In the genomic region with DNA sequence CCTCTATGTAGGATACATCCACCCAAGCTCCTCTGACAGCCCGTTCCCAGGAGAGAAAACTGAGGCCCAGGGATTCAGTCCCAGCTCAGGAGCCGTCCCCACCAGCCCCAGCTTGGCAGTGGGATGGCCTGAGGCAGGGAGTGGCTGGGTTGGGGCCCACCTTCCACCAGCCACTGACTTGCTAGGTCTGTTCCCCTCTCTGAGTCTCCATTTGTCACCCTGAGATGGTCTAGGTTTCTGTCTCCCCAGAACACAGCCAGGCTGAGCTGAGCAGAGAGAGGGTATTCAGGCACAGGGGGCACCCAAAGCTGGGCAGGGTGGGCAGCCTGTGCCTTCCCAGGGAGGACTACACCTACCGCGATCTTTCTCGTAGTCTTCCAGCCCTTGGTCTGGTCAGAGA, we compare ENCODE assay signal across 12 cellular contexts.
"Had no signal": no experiment of that assay in that cellular context is flagged by ENCODE, and none has a peak within 500 bp of the region (broad histone marks: within the 10 kb centered on the region; RNA-seq: fewer than 3 reads in every experiment).

No MANE protein-coding gene starts in this region.

- H3K4me1 ChIP-seq: right atrium auricular region had no signal

- H3K9me3 ChIP-seq: mucosa of descending colon, right atrium auricular region had no signal

- H3K27ac ChIP-seq: right atrium auricular region had no signal

- ATAC-seq: activated CD8-positive, alpha-beta T cell treated with anti-CD3 and anti-CD28 coated beads, Interleukin-2, amount 10 ng/mL, durations not matched to agents 7 days and 5 days; esophagus mucosa; mucosa of descending colon; naive thymus-derived CD4-positive, alpha-beta T cell; stimulated activated naive CD8-positive, alpha-beta T cell treated with anti-CD3 and anti-CD28 coated beads, Interleukin-15, Interleukin-2, amounts not matched to agents 100 U/mL and 50 U/mL, for 24 hours had no signal

- DNase-seq: activated CD4-positive, alpha-beta T cell treated with anti-CD3 and anti-CD28 coated beads, Interleukin-2, amount 10 ng/mL, durations not matched to agents 24 days and 14 days; activated CD4-positive, CD25-positive, alpha-beta regulatory T cell; activated CD8-positive, alpha-beta T cell treated with anti-CD3 and anti-CD28 coated beads, Interleukin-2, amount 10 ng/mL, durations not matched to agents 7 days and 5 days; activated naive CD4-positive, alpha-beta T cell treated with anti-CD3 and anti-CD28 coated beads, Interleukin-2, amount 10 ng/mL, durations not matched to agents 7 days and 5 days; mammary epithelial cell; mucosa of descending colon; naive thymus-derived CD4-positive, alpha-beta T cell; stimulated activated naive CD8-positive, alpha-beta T cell treated with anti-CD3 and anti-CD28 coated beads, Interleukin-15, Interleukin-2, amounts not matched to agents 100 U/mL and 50 U/mL, for 24 hours; SW 1271 had no signal

- H3K4me3 ChIP-seq: mucosa of descending colon, right atrium auricular region, smooth muscle cell had no signal

- H3K4me2 ChIP-seq: smooth muscle cell had no signal

- H3K27me3 ChIP-seq: right atrium auricular region had no signal
